8 cellular contexts compared by ENCODE assay signal in the genomic region with DNA sequence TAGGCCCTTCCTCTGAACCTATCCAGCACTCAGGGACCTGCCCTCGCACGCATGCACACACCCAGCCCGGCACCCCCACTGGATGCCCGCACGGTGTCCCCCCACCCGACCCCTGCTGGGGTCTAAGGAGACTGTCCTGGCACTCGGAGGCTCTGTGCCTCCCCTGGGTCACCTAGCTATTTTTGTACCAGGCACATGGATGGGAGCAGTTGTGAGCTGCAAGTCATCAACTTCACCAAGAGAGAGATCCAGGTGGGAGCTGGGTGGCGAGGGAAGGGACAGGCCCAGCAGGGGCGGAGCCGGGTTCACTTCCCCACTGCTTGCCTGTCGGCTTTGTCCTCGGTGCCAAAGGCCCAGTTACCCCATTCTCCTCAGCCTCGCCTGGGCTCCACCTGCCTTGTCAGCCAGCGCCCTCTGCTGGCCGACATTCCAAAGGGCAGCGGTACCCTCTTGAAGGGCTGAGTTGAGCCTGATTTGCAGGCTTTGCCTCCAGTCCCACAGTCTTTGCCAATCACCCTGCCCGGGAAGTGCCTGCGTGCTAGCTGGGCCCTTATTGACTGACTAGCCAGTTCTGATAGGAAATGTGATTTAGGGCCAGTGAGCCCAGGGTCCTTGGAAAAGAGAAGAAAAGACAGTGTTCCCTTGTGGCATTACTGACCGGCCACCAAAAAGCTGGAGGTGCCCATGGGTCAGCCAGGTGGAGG. TPM values are rescaled to one million over a fixed set of nuclear protein-coding genes. Genes with fewer than 3 reads are reported as not detected.
DNase-seq lines count a peak whose midpoint lies in the region; ATAC-seq and TF ChIP-seq lines count a peak whose summit lies in the region.

No MANE protein-coding gene starts in this region.

- H3K27ac ChIP-seq in DND-41 (ENCODE audit: low read length) (no peak overlapping the region), KMS-11 (no peak overlapping the region), PC-3 (ENCODE audit: low read length) (peak overlapping the region; percentile 80), esophagus squamous epithelium (no peak overlapping the region)

- CTCF ChIA-PET in PC-3 (lab: Charles Lee): interaction anchor here (0.6 to 1.8 kb wide), 9 partner anchors 34 to 215 kb away, joined by 3 to 8 read pairs (median 5); no protein-coding TSS in a partner anchor

- H2AFZ ChIP-seq in DND-41 (ENCODE audit: low read depth, low read length) (peak overlapping the region; percentile 53; the same call in 1 of the 2 replicates), KMS-11 (ENCODE audit: low read depth) (peak overlapping the region; percentile 59), PC-3 (ENCODE audit: low read length) (peak overlapping the region; percentile 74)

- peak; percentile 99 for TF ChIP-seq CTCF in DND-41 (IDR thresholded peaks at IDR 0.05; ENCODE audit: borderline replicate concordance, extremely low read depth, low read length, poor library complexity, severe bottlenecking)
- TF ChIP-seq CTCF in KMS-11 (conservative IDR thresholded peaks at IDR 0.05; ENCODE audit: low read depth, low read length): peak; percentile 86
- peak; percentile 94 for TF ChIP-seq CTCF in PC-3 (conservative IDR thresholded peaks at IDR 0.05; ENCODE audit: low read depth, low read length)
- peak; percentile 87 to 99 (median 98) for TF ChIP-seq CTCF in esophagus squamous epithelium (IDR thresholded peaks at IDR 0.05)
- peak; percentile 97 for TF ChIP-seq CTCF in natural killer cell (IDR thresholded peaks at IDR 0.05)

- H3K27me3 ChIP-seq in DND-41 (ENCODE audit: insufficient read depth, low read length, poor library complexity) (no peaks in the 10 kb centered on the region), KMS-11 (ENCODE audit: insufficient read depth, low read depth) (no peaks in the 10 kb centered on the region), PC-3 (ENCODE audit: low read length) (no peaks in the 10 kb centered on the region), esophagus squamous epithelium (no peaks in the 10 kb centered on the region)

- H3K9me3 ChIP-seq in DND-41 (ENCODE audit: insufficient read depth, low read length, severe bottlenecking): no peaks in the 10 kb centered on the region
- no peaks in the 10 kb centered on the region for H3K9me3 ChIP-seq in PC-3 (ENCODE audit: low read length)
- H3K9me3 ChIP-seq in esophagus squamous epithelium: no peaks in the 10 kb centered on the region

- POLR2A ChIA-PET in PC-3 (lab: Charles Lee; ENCODE audit: unreplicated experiment): interaction anchor here (0.6 kb wide), 1 partner anchor 108 kb away, joined by 16 read pairs; no protein-coding TSS in a partner anchor

- H3K4me2 ChIP-seq in DND-41 (ENCODE audit: insufficient read depth, low read length): no peak overlapping the region
- H3K4me2 ChIP-seq in KMS-11: no peak overlapping the region
- 0 out of 2 replicates have a peak overlapping the region, but pooled peaks have one; percentile 27 for H3K4me2 ChIP-seq in PC-3 (ENCODE audit: low read length)

- H3F3A ChIP-seq in PC-3 (ENCODE audit: low read length, unreplicated experiment): no peaks in the 10 kb centered on the region

- no peaks in the 10 kb centered on the region for H3K9me2 ChIP-seq in PC-3 (replicated peaks; ENCODE audit: low read length)

- no peaks in the 10 kb centered on the region for H3K36me3 Mint-ChIP-seq in natural killer cell
- no peaks in the 10 kb centered on the region for H3K36me3 Mint-ChIP-seq in stimulated activated naive B cell treated with anti-CD40 and anti-IgM and Interleukin-4, amounts not matched to agents 10 μg/mL and 1 μg/mL and 100 μg/mL, for 72 hours

- H3K9me3 Mint-ChIP-seq in natural killer cell: no peaks in the 10 kb centered on the region
- H3K9me3 Mint-ChIP-seq in stimulated activated naive B cell treated with anti-CD40 and anti-IgM and Interleukin-4, amounts not matched to agents 10 μg/mL and 1 μg/mL and 100 μg/mL, for 72 hours: no peaks in the 10 kb centered on the region

- DNase-seq in DND-41 (peak; percentile 88), PC-3 (peak; percentile 99), activated T-cell treated with anti-CD3 and anti-CD28 coated beads for 4 hours (peak; percentile 83), esophagus squamous epithelium (lab: John Stamatoyannopoulos, UW) (peak; percentile 68), natural killer cell (peak; percentile 85)
- DNase-seq in stimulated activated naive B cell treated with anti-CD40 and anti-IgM and Interleukin-4, amounts not matched to agents 10 μg/mL and 1 μg/mL and 100 μg/mL, for 72 hours: peak; percentile 94

- H3K4me3 ChIP-seq in DND-41 (ENCODE audit: low read depth in 1 of 2, low read length in 2 of 2) (no peak overlapping the region), KMS-11 (IDR thresholded peaks at IDR 0.05; ENCODE audit: insufficient read depth, low read depth, low read length) (no peak overlapping the region), PC-3 (ENCODE audit: low read length) (no peak overlapping the region), esophagus squamous epithelium (no peak overlapping the region)

- intact Hi-C loops in PC-3 (cut with micrococcal nuclease) (loop anchor here (1.0 to 5.0 kb wide), 6 partner anchors 34 to 142 kb away; a partner anchor contains a TSS), esophagus squamous epithelium (cut with DNase I) (loop anchor here (5.0 kb wide), 1 partner anchor 124 kb away; no protein-coding TSS in a partner anchor), natural killer cell (cut with micrococcal nuclease) (loop anchor here (1.0 kb wide), 3 partner anchors 35 to 245 kb away; no protein-coding TSS in a partner anchor)

- H3K4me1 ChIP-seq in DND-41 (ENCODE audit: insufficient read depth, low read length) (peaks cover 8% of the 10 kb centered on the region), KMS-11 (ENCODE audit: low read depth, poor library complexity, severe bottlenecking) (no peaks in the 10 kb centered on the region), PC-3 (ENCODE audit: insufficient read depth, low read length) (peaks cover 16% of the 10 kb centered on the region), esophagus squamous epithelium (peaks cover 0 to 11% (median 4%) of the 10 kb centered on the region in 3 donors)

- H3K27me3 Mint-ChIP-seq in natural killer cell (ENCODE audit: low read depth in 2 of 2): no peaks in the 10 kb centered on the region
- peaks cover 0 to 5% of the 10 kb centered on the region in 2 donors for H3K27me3 Mint-ChIP-seq in stimulated activated naive B cell treated with anti-CD40 and anti-IgM and Interleukin-4, amounts not matched to agents 10 μg/mL and 1 μg/mL and 100 μg/mL, for 72 hours

- TF ChIP-seq POLR2A in esophagus squamous epithelium (IDR thresholded peaks at IDR 0.05): no peak

- H3K36me3 ChIP-seq in DND-41 (ENCODE audit: insufficient read depth, low read length): no peaks in the 10 kb centered on the region
- H3K36me3 ChIP-seq in KMS-11 (ENCODE audit: insufficient read depth): no peaks in the 10 kb centered on the region
- no peaks in the 10 kb centered on the region for H3K36me3 ChIP-seq in PC-3 (ENCODE audit: low read depth, low read length)
- H3K36me3 ChIP-seq in esophagus squamous epithelium: no peaks in the 10 kb centered on the region

- no peak overlapping the region for H3K4me3 Mint-ChIP-seq in natural killer cell
- peak overlapping the region; percentile 56 to 70 for H3K4me3 Mint-ChIP-seq in stimulated activated naive B cell treated with anti-CD40 and anti-IgM and Interleukin-4, amounts not matched to agents 10 μg/mL and 1 μg/mL and 100 μg/mL, for 72 hours

- WGBS in esophagus squamous epithelium, 2 donors: 18% methylated on average over 4 to 9 of the region's 19 CpGs

- H3K9ac ChIP-seq in DND-41 (ENCODE audit: low read depth, low read length) (no peak overlapping the region), KMS-11 (no peak overlapping the region), PC-3 (ENCODE audit: low read length) (peak overlapping the region; percentile 67)

- H3K79me2 ChIP-seq in DND-41 (ENCODE audit: insufficient read depth, low read length) (no peaks in the 10 kb centered on the region), KMS-11 (ENCODE audit: insufficient read depth, low read depth) (no peaks in the 10 kb centered on the region), PC-3 (ENCODE audit: low read length) (no peaks in the 10 kb centered on the region)

- H4K20me1 ChIP-seq in DND-41 (ENCODE audit: insufficient read depth, low read length) (no peaks in the 10 kb centered on the region), KMS-11 (ENCODE audit: insufficient read depth) (no peaks in the 10 kb centered on the region), PC-3 (ENCODE audit: low read length) (no peaks in the 10 kb centered on the region)

- peaks cover 9 to 21% of the 10 kb centered on the region in 2 donors for H3K4me1 Mint-ChIP-seq in natural killer cell
- H3K4me1 Mint-ChIP-seq in stimulated activated naive B cell treated with anti-CD40 and anti-IgM and Interleukin-4, amounts not matched to agents 10 μg/mL and 1 μg/mL and 100 μg/mL, for 72 hours: peaks cover 32 to 47% of the 10 kb centered on the region in 2 donors

- peak overlapping the region in 1 of 2 donors; percentile 64 for H3K27ac Mint-ChIP-seq in natural killer cell
- H3K27ac Mint-ChIP-seq in stimulated activated naive B cell treated with anti-CD40 and anti-IgM and Interleukin-4, amounts not matched to agents 10 μg/mL and 1 μg/mL and 100 μg/mL, for 72 hours: peak overlapping the region; percentile 94

- ATAC-seq in DND-41 (ENCODE audit: insufficient read depth, low read depth) (peak; percentile 97), GM21786 (IDR thresholded peaks at IDR 0.05; ENCODE audit: unreplicated experiment) (peak; percentile 62), PC-3 (peak; percentile 92), natural killer cell (peak; percentile 96 to 100 (median 99))
- ATAC-seq in stimulated activated naive B cell treated with anti-CD40 and anti-IgM and Interleukin-4, amounts not matched to agents 10 μg/mL and 1 μg/mL and 100 μg/mL, for 72 hours (replicated peaks): peak; percentile 93 to 94

- no TSS peak for BruUV-seq in PC-3 (replicated peaks; lab: Mats Ljungman, UMichigan)

RNA-seq across cellular contexts. Expression of a gene that starts 5.8 kb away (rescaled TPM):
- total RNA-seq in PC-3 (2014; rRNA removed): 0.04 TPM in 1 of 2 replicates, not detected in the other
- not detected for total RNA-seq in esophagus squamous epithelium
- 1 to 10 TPM in 1 of 3 donors, under 1 TPM in 1, not detected in 1; 0.45 to 2.0 TPM for total RNA-seq in natural killer cell

RNA-seq across cellular contexts. Expression of a gene that starts 37.8 kb away (rescaled TPM):
- total RNA-seq in PC-3 (2014; rRNA removed) (16.0 and 20.7 TPM in 2 replicates), esophagus squamous epithelium (10 to 100 TPM in 1 of 4 donors, 1 to 10 TPM in 3; 4.3 to 14.4 (median 6.7) TPM), natural killer cell (1 to 10 TPM; 1.2 to 3.4 (median 1.2) TPM)

RNA-seq across cellular contexts. Expression of a gene that starts 57.7 kb away (rescaled TPM):
- total RNA-seq in PC-3 (2014; rRNA removed): 0.11 TPM in 1 of 2 replicates, not detected in the other
- total RNA-seq in esophagus squamous epithelium: 10 to 100 TPM in 1 of 4 donors, 1 to 10 TPM in 2, under 1 TPM in 1; 0.53 to 37.4 (median 4.3) TPM
- 1 to 10 TPM in 1 of 3 donors, under 1 TPM in 1, not detected in 1; 0.45 to 1.6 TPM for total RNA-seq in natural killer cell
